18 cellular contexts compared by ENCODE assay signal in the genomic region with DNA sequence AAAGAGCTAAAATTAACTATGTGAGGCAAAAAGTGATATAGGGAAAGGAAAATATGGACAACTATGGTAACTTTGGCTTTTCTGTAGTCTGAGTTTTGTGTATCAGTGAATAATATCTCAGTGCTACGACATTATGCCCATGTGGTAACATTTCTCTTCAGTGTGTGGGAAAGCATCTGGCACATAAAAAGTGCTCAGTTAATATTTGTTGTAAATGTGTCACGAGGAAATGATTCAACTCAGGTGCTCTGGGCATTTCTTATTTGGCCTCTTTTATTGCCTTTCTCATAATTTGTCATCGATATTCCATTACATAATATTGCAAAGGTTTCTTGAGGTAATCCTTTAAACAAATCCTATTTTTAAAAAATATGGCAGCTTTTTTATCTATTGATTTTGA. TPM values are rescaled to one million over a fixed set of nuclear protein-coding genes. Genes with fewer than 3 reads are reported as not detected.
DNase-seq lines count a peak whose midpoint lies in the region; ATAC-seq, FAIRE-seq and TF ChIP-seq lines count a peak whose summit lies in the region.
"Had no signal": no experiment of that assay in that cellular context is flagged by ENCODE, and none has a peak within 500 bp of the region (broad histone marks: within the 10 kb centered on the region; RNA-seq: fewer than 3 reads in every experiment).

No MANE protein-coding gene starts in this region.

- H3K4me1 ChIP-seq in PC-3 (ENCODE audit: insufficient read depth, low read length): peaks cover 26% of the 10 kb centered on the region

- H3K9me2 ChIP-seq in PC-3 (replicated peaks; ENCODE audit: low read length): no peaks in the 10 kb centered on the region
- H3K9me2 ChIP-seq: SK-N-SH had no signal

- no peaks in the 10 kb centered on the region for H3F3A ChIP-seq in PC-3 (ENCODE audit: low read length, unreplicated experiment)

- peak; percentile 67 for FAIRE-seq in GM12892 (lab: Jason Lieb, UNC)
- FAIRE-seq: H54 had no signal

- H3K79me2 ChIP-seq in PC-3 (ENCODE audit: low read length): peaks cover 7% of the 10 kb centered on the region; the same call in 1 of the 2 replicates

- POLR2A ChIA-PET in PC-3 (lab: Charles Lee; ENCODE audit: unreplicated experiment): no interaction called here

- no peaks in the 10 kb centered on the region for H4K20me1 ChIP-seq in PC-3 (ENCODE audit: low read length)

- peak overlapping the region; percentile 74 for H3K9ac ChIP-seq in PC-3 (ENCODE audit: low read length)
- H3K9ac ChIP-seq: SK-N-SH had no signal

- CTCF ChIA-PET in PC-3 (lab: Charles Lee): no interaction called here
- CTCF ChIA-PET in activated CD8-positive, alpha-beta memory T cell treated with anti-CD3 and anti-CD28 coated beads, Interleukin-2, amount 10 ng/mL, durations not matched to agents 7 days and 5 days (lab: Charles Lee): interaction anchor here (1.2 to 1.5 kb wide), 2 partner anchors 16 to 280 kb away, joined by 4 to 5 read pairs; no protein-coding TSS in a partner anchor

- H3K9me3 Mint-ChIP-seq in central memory CD8-positive, alpha-beta T cell: no peaks in the 10 kb centered on the region
- no peaks in the 10 kb centered on the region for H3K9me3 Mint-ChIP-seq in natural killer cell treated with Interleukin-12 subunit alpha and Interleukin-12 subunit beta and Interleukin-15 and Interleukin-18, amount 100 ng/mL, for 72 hours
- H3K9me3 Mint-ChIP-seq in activated CD8-positive, alpha-beta memory T cell treated with anti-CD3 and anti-CD28 coated beads, Interleukin-2, amount 10 ng/mL, durations not matched to agents 7 days and 5 days (ENCODE audit: low read depth): no peaks in the 10 kb centered on the region
- H3K9me3 Mint-ChIP-seq: CD8-positive, alpha-beta T cell had no signal

- no peak for TF ChIP-seq POLR2A in GM12892 (IDR thresholded peaks at IDR 0.05; ENCODE audit: low read depth, low read length)

- peak overlapping the region; percentile 42 for H3K4me2 ChIP-seq in PC-3 (ENCODE audit: low read length)
- H3K4me2 ChIP-seq: PC-9, SK-N-SH had no signal

- no peaks in the 10 kb centered on the region for H3K27me3 ChIP-seq in PC-3 (ENCODE audit: low read length)

- H3K27ac Mint-ChIP-seq in central memory CD8-positive, alpha-beta T cell (ENCODE audit: low read depth): peak overlapping the region; percentile 69
- peak overlapping the region in 1 of 2 donors; percentile 78 for H3K27ac Mint-ChIP-seq in natural killer cell treated with Interleukin-12 subunit alpha and Interleukin-12 subunit beta and Interleukin-15 and Interleukin-18, amount 100 ng/mL, for 72 hours
- H3K27ac Mint-ChIP-seq in activated CD8-positive, alpha-beta memory T cell treated with anti-CD3 and anti-CD28 coated beads, Interleukin-2, amount 10 ng/mL, durations not matched to agents 7 days and 5 days: no peak overlapping the region

- DNase-seq in GM12892 (ENCODE audit: insufficient read length): no peak
- DNase-seq in PC-3: peak; percentile 82
- no peak for DNase-seq in central memory CD8-positive, alpha-beta T cell (ENCODE audit: low spot score in 2 of 2)
- DNase-seq in natural killer cell treated with Interleukin-12 subunit alpha and Interleukin-12 subunit beta and Interleukin-15 and Interleukin-18, amount 100 ng/mL, for 72 hours (ENCODE audit: low spot score): no peak
- no peak for DNase-seq in activated CD8-positive, alpha-beta memory T cell treated with anti-CD3 and anti-CD28 coated beads, Interleukin-2, amount 10 ng/mL, durations not matched to agents 7 days and 5 days
- DNase-seq in anterior cingulate cortex (lab: John Stamatoyannopoulos, UW): no peak
- no peak for DNase-seq in glomerular visceral epithelial cell (ENCODE audit: extremely low spot score)
- DNase-seq: CD8-positive, alpha-beta T cell; DMS79 treated with DMSO at 0.1 percent for 48 hours; GDM1; Kasumi-1; NCI-H1417 treated with DMSO at 0.1 percent for 48 hours; NCI-H2029; PC-9; SK-N-SH had no signal

- BruUV-seq in PC-3 (replicated peaks; lab: Mats Ljungman, UMichigan): no TSS peak

- peaks cover 20% of the 10 kb centered on the region for H3K4me1 Mint-ChIP-seq in central memory CD8-positive, alpha-beta T cell
- H3K4me1 Mint-ChIP-seq in natural killer cell treated with Interleukin-12 subunit alpha and Interleukin-12 subunit beta and Interleukin-15 and Interleukin-18, amount 100 ng/mL, for 72 hours (ENCODE audit: low read depth in 2 of 2): peaks cover 30 to 34% of the 10 kb centered on the region in 2 donors
- peaks cover 37% of the 10 kb centered on the region for H3K4me1 Mint-ChIP-seq in activated CD8-positive, alpha-beta memory T cell treated with anti-CD3 and anti-CD28 coated beads, Interleukin-2, amount 10 ng/mL, durations not matched to agents 7 days and 5 days

- H3K27ac ChIP-seq in PC-3 (ENCODE audit: low read length): peak overlapping the region; percentile 98
- H3K27ac ChIP-seq: PC-9 had no signal

- ATAC-seq in PC-3 (peak; percentile 72), HG03108 (IDR thresholded peaks at IDR 0.05; ENCODE audit: unreplicated experiment) (no peak)
- ATAC-seq in central memory CD8-positive, alpha-beta T cell (replicated peaks; ENCODE audit: extremely low read depth, poor library complexity, severe bottlenecking): no peak
- ATAC-seq in natural killer cell treated with Interleukin-12 subunit alpha and Interleukin-12 subunit beta and Interleukin-15 and Interleukin-18, amount 100 ng/mL, for 72 hours: no peak
- ATAC-seq in activated CD8-positive, alpha-beta memory T cell treated with anti-CD3 and anti-CD28 coated beads, Interleukin-2, amount 10 ng/mL, durations not matched to agents 7 days and 5 days: no peak
- ATAC-seq: CD8-positive, alpha-beta T cell; Right ventricle myocardium inferior had no signal

- no peak overlapping the region for H3K4me3 ChIP-seq in PC-3 (ENCODE audit: low read length)
- H3K4me3 ChIP-seq: PC-9 had no signal

- no peak for TF ChIP-seq CTCF in PC-3 (conservative IDR thresholded peaks at IDR 0.05; ENCODE audit: low read depth, low read length)

- H3K36me3 Mint-ChIP-seq in central memory CD8-positive, alpha-beta T cell (ENCODE audit: insufficient read depth): peaks cover 45% of the 10 kb centered on the region
- H3K36me3 Mint-ChIP-seq in natural killer cell treated with Interleukin-12 subunit alpha and Interleukin-12 subunit beta and Interleukin-15 and Interleukin-18, amount 100 ng/mL, for 72 hours: peaks cover 16% of the 10 kb centered on the region
- peaks cover 32% of the 10 kb centered on the region for H3K36me3 Mint-ChIP-seq in activated CD8-positive, alpha-beta memory T cell treated with anti-CD3 and anti-CD28 coated beads, Interleukin-2, amount 10 ng/mL, durations not matched to agents 7 days and 5 days

- no peak overlapping the region for H3K4me3 Mint-ChIP-seq in central memory CD8-positive, alpha-beta T cell
- peak overlapping the region; percentile 25 for H3K4me3 Mint-ChIP-seq in natural killer cell treated with Interleukin-12 subunit alpha and Interleukin-12 subunit beta and Interleukin-15 and Interleukin-18, amount 100 ng/mL, for 72 hours
- no peak overlapping the region for H3K4me3 Mint-ChIP-seq in activated CD8-positive, alpha-beta memory T cell treated with anti-CD3 and anti-CD28 coated beads, Interleukin-2, amount 10 ng/mL, durations not matched to agents 7 days and 5 days
- H3K4me3 Mint-ChIP-seq: CD8-positive, alpha-beta T cell had no signal

- intact Hi-C loops in PC-3 (cut with micrococcal nuclease): loop anchor here (10.0 kb wide), 1 partner anchor 183 kb away; no protein-coding TSS in a partner anchor

- H3K36me3 ChIP-seq in PC-3 (ENCODE audit: low read depth, low read length): peaks cover 29% of the 10 kb centered on the region

- no peak overlapping the region for H2AFZ ChIP-seq in PC-3 (ENCODE audit: low read length)
- H2AFZ ChIP-seq: PC-9 had no signal

- H3K9me3 ChIP-seq in PC-3 (ENCODE audit: low read length): no peaks in the 10 kb centered on the region
- H3K9me3 ChIP-seq: SK-N-SH had no signal

- no peaks in the 10 kb centered on the region for H3K27me3 Mint-ChIP-seq in central memory CD8-positive, alpha-beta T cell
- H3K27me3 Mint-ChIP-seq in natural killer cell treated with Interleukin-12 subunit alpha and Interleukin-12 subunit beta and Interleukin-15 and Interleukin-18, amount 100 ng/mL, for 72 hours: peaks cover 0 to 5% of the 10 kb centered on the region in 2 donors
- H3K27me3 Mint-ChIP-seq in activated CD8-positive, alpha-beta memory T cell treated with anti-CD3 and anti-CD28 coated beads, Interleukin-2, amount 10 ng/mL, durations not matched to agents 7 days and 5 days: no peaks in the 10 kb centered on the region

RNA-seq across cellular contexts. Expression of gene OFD1, which starts 17.6 kb away (rescaled TPM):
- polyA plus RNA-seq in GM12892 (2012; ENCODE audit: missing spikeins): 28.7 TPM
- total RNA-seq in PC-3 (2014; rRNA removed): 14.4 and 16.7 TPM in 2 replicates
- 10 to 100 TPM; 39.1 to 46.1 TPM for total RNA-seq in natural killer cell treated with Interleukin-12 subunit alpha and Interleukin-12 subunit beta and Interleukin-15 and Interleukin-18, amount 100 ng/mL, for 72 hours
- 10 to 100 TPM; 32.3 to 45.8 TPM for total RNA-seq in activated CD8-positive, alpha-beta memory T cell treated with anti-CD3 and anti-CD28 coated beads, Interleukin-2, amount 10 ng/mL, durations not matched to agents 7 days and 5 days

RNA-seq across cellular contexts. Expression of gene TRAPPC2, which starts 17.7 kb away (rescaled TPM):
- 20.8 TPM for polyA plus RNA-seq in GM12892 (2012; ENCODE audit: missing spikeins)
- 7.9 and 8.6 TPM in 2 replicates for total RNA-seq in PC-3 (2014; rRNA removed)
- 10 to 100 TPM; 27.5 to 32.0 TPM for total RNA-seq in natural killer cell treated with Interleukin-12 subunit alpha and Interleukin-12 subunit beta and Interleukin-15 and Interleukin-18, amount 100 ng/mL, for 72 hours
- 10 to 100 TPM; 18.4 to 19.1 TPM for total RNA-seq in activated CD8-positive, alpha-beta memory T cell treated with anti-CD3 and anti-CD28 coated beads, Interleukin-2, amount 10 ng/mL, durations not matched to agents 7 days and 5 days
